Comparison of ENCODE assay signal across 9 cellular contexts in genomic region chr1:212286437-212287131, GRCh38. TPM values are rescaled to one million over a fixed set of nuclear protein-coding genes. Genes with fewer than 3 reads are reported as not detected.
A peak's percentile ranks its signal among the peaks of the same experiment; 100 is the strongest.
DNase-seq lines count a peak whose midpoint lies in the region; ATAC-seq and FAIRE-seq lines count a peak whose summit lies in the region.
"Had no signal": no experiment of that assay in that cellular context is flagged by ENCODE, and none has a peak within 500 bp of the region (broad histone marks: within the 10 kb centered on the region; RNA-seq: fewer than 3 reads in every experiment).

No MANE protein-coding gene starts in this region.

- peaks cover 33 to 46% of the 10 kb centered on the region in 2 donors for H3K4me1 Mint-ChIP-seq in effector memory CD8-positive, alpha-beta T cell (ENCODE audit: low read depth in 2 of 2)
- peaks cover 22 to 63% (median 54%) of the 10 kb centered on the region in 4 donors for H3K4me1 Mint-ChIP-seq in naive thymus-derived CD8-positive, alpha-beta T cell

- POLR2A ChIA-PET in naive thymus-derived CD8-positive, alpha-beta T cell (lab: Charles Lee): interaction anchor here (0.7 to 3.5 kb wide), 16 partner anchors 13 to 1028 kb away, joined by 3 to 29 read pairs (median 4); partner anchors contain the start of genes DTL, INTS7, NENF and PACC1

- no peaks in the 10 kb centered on the region for H3K9me3 Mint-ChIP-seq in effector memory CD8-positive, alpha-beta T cell
- H3K9me3 Mint-ChIP-seq in naive thymus-derived CD8-positive, alpha-beta T cell: no peaks in the 10 kb centered on the region

- peak; percentile 9 for DNase-seq in stimulated activated CD8-positive, alpha-beta memory T cell treated with anti-CD3 and anti-CD28 coated beads, Interleukin-7, amount 100 ng/mL, for 24 hours (ENCODE audit: low read depth)
- DNase-seq in stimulated activated CD8-positive, alpha-beta memory T cell treated with anti-CD3 and anti-CD28 coated beads, Interleukin-4, amount 100 ng/mL, for 48 hours: no peak
- DNase-seq in RKO (ENCODE audit: low spot score): peak; percentile 59
- no peak for DNase-seq in effector memory CD8-positive, alpha-beta T cell
- DNase-seq in naive thymus-derived CD8-positive, alpha-beta T cell: no peak
- no peak for DNase-seq in putamen (ENCODE audit: low spot score)
- no peak for DNase-seq in frontal cortex (ENCODE audit: low spot score in 2 of 2)

- peak overlapping the region; percentile 95 to 97 for H3K27ac Mint-ChIP-seq in effector memory CD8-positive, alpha-beta T cell
- H3K27ac Mint-ChIP-seq in naive thymus-derived CD8-positive, alpha-beta T cell: peak overlapping the region; percentile 95 to 100 (median 98)

- no peak for FAIRE-seq in frontal cortex (lab: Jason Lieb, UNC)
- FAIRE-seq: islet of Langerhans had no signal

- ATAC-seq in effector memory CD8-positive, alpha-beta T cell (replicated peaks): no peak
- ATAC-seq in naive thymus-derived CD8-positive, alpha-beta T cell: no peak
- no peak for ATAC-seq in GM21447 (IDR thresholded peaks at IDR 0.05; ENCODE audit: unreplicated experiment)

- H3K36me3 Mint-ChIP-seq in effector memory CD8-positive, alpha-beta T cell (ENCODE audit: insufficient read depth): peaks cover 19% of the 10 kb centered on the region
- peaks cover 0 to 5% (median 0%) of the 10 kb centered on the region in 3 donors for H3K36me3 Mint-ChIP-seq in naive thymus-derived CD8-positive, alpha-beta T cell

- H3K27me3 Mint-ChIP-seq in effector memory CD8-positive, alpha-beta T cell: no peaks in the 10 kb centered on the region
- H3K27me3 Mint-ChIP-seq in naive thymus-derived CD8-positive, alpha-beta T cell: no peaks in the 10 kb centered on the region

- peak overlapping the region; percentile 93 to 95 for H3K4me3 Mint-ChIP-seq in effector memory CD8-positive, alpha-beta T cell
- peak overlapping the region; percentile 96 to 100 (median 98) for H3K4me3 Mint-ChIP-seq in naive thymus-derived CD8-positive, alpha-beta T cell

RNA-seq across cellular contexts. Expression of gene PPP2R5A, which starts 1.4 kb away (rescaled TPM):
- 10 to 100 TPM; 47.7 to 49.6 TPM for total RNA-seq in naive thymus-derived CD8-positive, alpha-beta T cell
- 10 to 100 TPM; 25.8 to 30.9 (median 27.8) TPM for polyA plus RNA-seq in naive thymus-derived CD8-positive, alpha-beta T cell
- 22.8 TPM for total RNA-seq in frontal cortex

Comparison
In these comparisons a context has a peak if more than half of its experiments do, and no peak if none do; other contexts are left out.
1. DNase-seq: peak in stimulated activated CD8-positive, alpha-beta memory T cell treated with anti-CD3 and anti-CD28 coated beads, Interleukin-7, amount 100 ng/mL, for 24 hours (single experiment) and RKO (single experiment); none in stimulated activated CD8-positive, alpha-beta memory T cell treated with anti-CD3 and anti-CD28 coated beads, Interleukin-4, amount 100 ng/mL, for 48 hours (single experiment), effector memory CD8-positive, alpha-beta T cell (0 of 3), naive thymus-derived CD8-positive, alpha-beta T cell (0 of 10), putamen (single experiment) and frontal cortex (0 of 2).